7 cellular contexts compared by ENCODE assay signal in the genomic region with DNA sequence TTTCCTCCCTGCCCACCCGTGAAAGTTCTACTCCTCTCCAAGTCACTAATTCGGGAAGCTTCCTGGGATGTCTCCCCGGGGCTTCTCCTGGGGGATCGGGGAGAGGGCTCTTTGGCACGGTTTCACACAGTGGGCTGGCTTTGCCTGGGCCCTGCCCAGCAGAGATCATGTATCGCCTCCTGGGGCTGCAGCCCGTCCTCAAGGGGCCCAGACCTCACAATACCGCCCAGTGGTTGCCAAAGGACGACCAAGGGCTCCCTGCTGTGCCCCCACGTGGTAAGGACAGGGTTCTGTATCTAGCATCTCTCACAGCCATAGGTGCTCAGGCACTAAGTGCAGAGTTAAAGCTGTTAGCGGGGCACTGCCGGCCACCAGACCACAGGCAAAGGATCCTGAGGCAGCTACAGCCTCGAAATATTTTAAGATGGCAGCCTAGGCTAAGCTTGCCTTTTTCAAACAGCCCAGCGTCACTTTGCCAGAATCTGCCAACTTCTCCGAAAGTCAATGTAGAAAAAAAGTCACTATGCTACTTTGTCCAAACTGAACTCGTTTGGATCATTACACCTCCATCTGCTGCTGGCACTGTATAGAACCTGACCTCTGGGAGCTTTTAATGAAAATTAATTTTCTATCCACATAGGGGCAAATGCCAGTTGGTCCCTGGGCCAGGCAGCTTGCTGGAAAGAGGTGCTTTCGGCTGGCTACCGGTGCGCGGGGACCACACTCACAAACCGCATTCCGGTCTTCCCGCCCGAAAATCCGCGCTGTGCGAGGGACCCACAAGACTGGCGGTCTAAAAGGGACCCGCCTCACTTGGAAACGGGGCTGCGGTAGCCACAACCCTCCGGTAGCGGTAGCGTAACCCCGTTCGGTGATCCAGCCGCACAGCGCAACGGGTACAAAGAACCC. TPM values are rescaled to one million over a fixed set of nuclear protein-coding genes. Genes with fewer than 3 reads are reported as not detected.
DNase-seq lines count a peak whose midpoint lies in the region; ATAC-seq and TF ChIP-seq lines count a peak whose summit lies in the region.

No MANE protein-coding gene starts in this region.

- 85 to 93% methylated on average over 39 of the region's 39 CpGs for WGBS in sigmoid colon, 2 donors
- WGBS in spleen, 5 donors = 80 to 89% (median 84%) methylated on average over 37 to 39 of the region's 39 CpGs

- H3K36me3 ChIP-seq in HUES48 (ENCODE audit: control insufficient read depth, insufficient read depth, low read length) = peaks cover 39% of the 10 kb centered on the region
- H3K36me3 ChIP-seq in sigmoid colon = peaks cover 0 to 8% (median 0%) of the 10 kb centered on the region in 4 donors
- peaks cover 0 to 76% (median 24%) of the 10 kb centered on the region in 6 donors for H3K36me3 ChIP-seq in spleen

- TF ChIP-seq CTCF in foreskin keratinocyte (conservative IDR thresholded peaks at IDR 0.05) (peak; percentile 34), sigmoid colon (IDR thresholded peaks at IDR 0.05) (no peak), spleen (IDR thresholded peaks at IDR 0.05 in 8 of 11, conservative IDR thresholded peaks at IDR 0.05 in 3 of 11) (no peak)

- H3K9ac ChIP-seq in HUES48 (ENCODE audit: low read depth, low read length) = no peak overlapping the region

- no peaks in the 10 kb centered on the region for H3K27me3 ChIP-seq in HUES48 (ENCODE audit: control insufficient read depth, insufficient read depth, low read length)
- H3K27me3 ChIP-seq in foreskin keratinocyte = no peaks in the 10 kb centered on the region
- H3K27me3 ChIP-seq in sigmoid colon = no peaks in the 10 kb centered on the region
- H3K27me3 ChIP-seq in spleen (replicated peaks in 1 of 7) = no peaks in the 10 kb centered on the region

- DNase-seq in NCI-H69 (lab: John Stamatoyannopoulos, UW) (peak; percentile 83), foreskin keratinocyte (no peak), sigmoid colon (peak; percentile 81), spleen (no peak)
- no peak for DNase-seq in activated T-cell treated with anti-CD3 and anti-CD28 coated beads, Interleukin-2, amount 50 U/mL, for 1 hour

- TF ChIP-seq POLR2A in sigmoid colon (IDR thresholded peaks at IDR 0.05) (no peak), spleen (IDR thresholded peaks at IDR 0.05) (no peak)

- no peak for TF ChIP-seq EP300 in sigmoid colon (IDR thresholded peaks at IDR 0.05)

- H3K27ac ChIP-seq in HUES48 (ENCODE audit: low read depth, low read length) (peak overlapping the region; percentile 16), foreskin keratinocyte (no peak overlapping the region), sigmoid colon (peak overlapping the region; percentile 72 to 99 (median 97)), spleen (peak overlapping the region in 1 of 8 donors; percentile 11)

- H3K9me3 ChIP-seq in HUES48 (ENCODE audit: control insufficient read depth, insufficient read depth, low read length) = no peaks in the 10 kb centered on the region
- H3K9me3 ChIP-seq in sigmoid colon = no peaks in the 10 kb centered on the region
- H3K9me3 ChIP-seq in spleen = no peaks in the 10 kb centered on the region

- peaks cover 38% of the 10 kb centered on the region for H3K4me1 ChIP-seq in HUES48 (ENCODE audit: control insufficient read depth, insufficient read depth, low read length)
- peaks cover 20% of the 10 kb centered on the region for H3K4me1 ChIP-seq in foreskin keratinocyte
- peaks cover 0 to 96% (median 86%) of the 10 kb centered on the region in 4 donors for H3K4me1 ChIP-seq in sigmoid colon
- H3K4me1 ChIP-seq in spleen = peaks cover under 1 to 75% (median 52%) of the 10 kb centered on the region in 6 donors

- intact Hi-C loops in sigmoid colon (cut with DNase I) = no loop called here
- intact Hi-C loops in spleen (cut with DNase I; ENCODE audit: low total_unique reads) = no loop called here

- peak overlapping the region; percentile 66 for H3K4me3 ChIP-seq in HUES48 (ENCODE audit: low read depth, low read length)
- H3K4me3 ChIP-seq in sigmoid colon = peak overlapping the region in 3 of 4 donors; percentile 45 to 57 (median 54)
- peak overlapping the region in 1 of 8 donors; percentile 58 for H3K4me3 ChIP-seq in spleen

- ATAC-seq in foreskin keratinocyte (no peak), HG02884 (IDR thresholded peaks at IDR 0.05; ENCODE audit: unreplicated experiment) (no peak)

RNA-seq across cellular contexts. Expression of a gene that starts 1.3 kb away (rescaled TPM):
- total RNA-seq in foreskin keratinocyte (0.54 and 0.88 TPM in 2 replicates), sigmoid colon (100 to 1,000 TPM in 2 of 4 donors, 10 to 100 TPM in 2; 82.8 to 125 (median 97.2) TPM), spleen (under 1 TPM in 2 of 7 donors, not detected in 5; 0.20 to 0.29 TPM)
- polyA plus RNA-seq in foreskin keratinocyte (1.0 and 1.2 TPM in 2 replicates), sigmoid colon (10 to 100 TPM in 1 of 3 donors, 1 to 10 TPM in 1, not detected in 1; 7.8 to 20.8 TPM), spleen (under 1 TPM; 0.24 to 0.35 (median 0.29) TPM)

RNA-seq across cellular contexts. Expression of a gene that starts 7.9 kb away (rescaled TPM):
- 80.5 and 82.5 TPM in 2 replicates for total RNA-seq in foreskin keratinocyte
- polyA plus RNA-seq in foreskin keratinocyte = 71.9 and 87.3 TPM in 2 replicates
- 10 to 100 TPM; 53.1 to 68.1 (median 57.1) TPM for total RNA-seq in sigmoid colon
- polyA plus RNA-seq in sigmoid colon = 10 to 100 TPM; 40.2 to 68.7 (median 56.5) TPM
- 10 to 100 TPM; 62.5 to 94.7 (median 69.5) TPM for total RNA-seq in spleen
- 10 to 100 TPM; 56.8 to 70.9 (median 59.0) TPM for polyA plus RNA-seq in spleen

Comparison
In these comparisons a context has a peak if more than half of its experiments do, and no peak if none do; other contexts are left out.
1. DNase-seq: peak in NCI-H69 (single experiment) and sigmoid colon (single experiment); none in foreskin keratinocyte (0 of 2), spleen (single experiment) and activated T-cell treated with anti-CD3 and anti-CD28 coated beads, Interleukin-2, amount 50 U/mL, for 1 hour (single experiment).
2. RNA of a gene that starts 1.3 kb away (total RNA-seq): 82.8 to 125 TPM in sigmoid colon; 0.54 to 0.88 TPM in foreskin keratinocyte and 0.20 to 0.29 TPM in spleen; every median in the first group is over 10 times any median in the second.